In genomic region chr11:133906746-133907145, GRCh38 we compare ENCODE assay signal across 24 cellular contexts. TPM values are rescaled to one million over a fixed set of nuclear protein-coding genes. Genes with fewer than 3 reads are reported as not detected.
"Had no signal": no experiment of that assay in that cellular context is flagged by ENCODE, and none has a peak within 500 bp of the region (broad histone marks: within the 10 kb centered on the region; RNA-seq: fewer than 3 reads in every experiment).

No MANE protein-coding gene starts in this region.

- H3K27me3 Mint-ChIP-seq: type B pancreatic cell had no signal

- H3K4me1 Mint-ChIP-seq: stimulated activated effector memory CD8-positive, alpha-beta T cell treated with anti-CD3 and anti-CD28 coated beads, Interleukin-12 subunit alpha, Interleukin-12 subunit beta, amount 100 ng/mL, for 72 hours had no signal

- H3K9me3 Mint-ChIP-seq: stimulated activated effector memory CD8-positive, alpha-beta T cell treated with anti-CD3 and anti-CD28 coated beads, Interleukin-12 subunit alpha, Interleukin-12 subunit beta, amount 100 ng/mL, for 72 hours; type B pancreatic cell had no signal

- H3K27ac Mint-ChIP-seq: type B pancreatic cell had no signal

- H3K4me3 ChIP-seq: dorsolateral prefrontal cortex, heart right ventricle, lung, right atrium auricular region, smooth muscle cell, suprapubic skin, thyroid gland, uterus had no signal

- H3K36me3 ChIP-seq: neutrophil, suprapubic skin, uterus had no signal

- ATAC-seq: esophagus mucosa; left lobe of liver; stimulated activated effector memory CD8-positive, alpha-beta T cell treated with anti-CD3 and anti-CD28 coated beads, Interleukin-12 subunit alpha, Interleukin-12 subunit beta, amount 100 ng/mL, for 72 hours; stimulated activated naive CD8-positive, alpha-beta T cell treated with anti-CD3 and anti-CD28 coated beads, Interleukin-15, Interleukin-2, amounts not matched to agents 100 U/mL and 50 U/mL, for 24 hours had no signal

- DNase-seq: cortex of kidney; effector CD8-positive, alpha-beta T cell; heart right ventricle; hypothalamus; kidney glomerular epithelial cell; mesenchymal stem cell; midbrain; stimulated activated CD4-positive, alpha-beta T cell treated with anti-CD3 and anti-CD28 coated beads, Interleukin-4, amount 100 ng/mL, for 1 hour; stimulated activated CD8-positive, alpha-beta memory T cell treated with anti-CD3 and anti-CD28 coated beads, Interleukin-4, amount 100 ng/mL, for 48 hours; stimulated activated naive CD8-positive, alpha-beta T cell treated with anti-CD3 and anti-CD28 coated beads, Interleukin-15, Interleukin-2, amounts not matched to agents 100 U/mL and 50 U/mL, for 24 hours; thyroid gland; uterus had no signal

- H3K4me3 Mint-ChIP-seq: stimulated activated effector memory CD8-positive, alpha-beta T cell treated with anti-CD3 and anti-CD28 coated beads, Interleukin-12 subunit alpha, Interleukin-12 subunit beta, amount 100 ng/mL, for 72 hours; type B pancreatic cell had no signal

- H3K36me3 Mint-ChIP-seq: type B pancreatic cell had no signal

- H3K9me3 ChIP-seq: heart right ventricle, neutrophil, right atrium auricular region, suprapubic skin, thyroid gland, uterus had no signal

- H3K4me1 ChIP-seq: heart right ventricle, right atrium auricular region, suprapubic skin, thyroid gland, uterus had no signal

- H3K27me3 ChIP-seq: dorsolateral prefrontal cortex, heart right ventricle, neutrophil, right atrium auricular region, suprapubic skin, thyroid gland, uterus had no signal

- H3K27ac ChIP-seq: heart right ventricle, neutrophil, right atrium auricular region, suprapubic skin, thyroid gland, uterus had no signal

RNA-seq across cellular contexts. Expression of gene IGSF9B, which starts 50.0 kb away (rescaled TPM):
- total RNA-seq: glomerular endothelial cell had no signal
- polyA plus RNA-seq: fibroblast of lung had no signal
